In genomic region chrX:79854469-79854868, GRCh38 we compare ENCODE assay signal across 36 cellular contexts.
A peak's percentile ranks its signal among the peaks of the same experiment; 100 is the strongest.
DNase-seq lines count a peak whose midpoint lies in the region; ATAC-seq, FAIRE-seq and TF ChIP-seq lines count a peak whose summit lies in the region.
"Had no signal": no experiment of that assay in that cellular context is flagged by ENCODE, and none has a peak within 500 bp of the region (broad histone marks: within the 10 kb centered on the region; RNA-seq: fewer than 3 reads in every experiment).

No MANE protein-coding gene starts in this region.

- H3K4me2 ChIP-seq in HepG2 (ENCODE audit: low read depth, low read length) (no peak overlapping the region), A549 (no peak overlapping the region), astrocyte (ENCODE audit: low read length) (no peak overlapping the region), K562 (ENCODE audit: insufficient read depth, low read length) (no peak overlapping the region)
- H3K4me2 ChIP-seq: BLaER1; BLaER1 treated with 17β-estradiol and CSF1 and Interleukin-3, amounts not matched to agents 10 nM and 100 nM had no signal

- no peak for TF ChIP-seq EP300 in HepG2 (IDR thresholded peaks at IDR 0.05; ENCODE audit: low read depth in 2 of 2, low read length in 2 of 2)
- no peak for TF ChIP-seq EP300 in HepG2 (CRISPR knock-in tag; IDR thresholded peaks at IDR 0.05; ENCODE audit: borderline replicate concordance)
- no peak for TF ChIP-seq EP300 in A549 (IDR thresholded peaks at IDR 0.05)
- TF ChIP-seq EP300 in K562 (IDR thresholded peaks at IDR 0.05; ENCODE audit: low read length): no peak

- H3K9ac ChIP-seq in HepG2 (ENCODE audit: insufficient read depth, low read depth, low read length): no peak overlapping the region
- no peak overlapping the region for H3K9ac ChIP-seq in astrocyte (ENCODE audit: low read length)
- H3K9ac ChIP-seq in K562 (ENCODE audit: insufficient read depth in 1 of 2, low read depth in 2 of 2, low read length in 2 of 2): no peak overlapping the region
- H3K9ac ChIP-seq: BLaER1; BLaER1 treated with 17β-estradiol and CSF1 and Interleukin-3, amounts not matched to agents 10 nM and 100 nM had no signal

- H3K36me3 ChIP-seq in HepG2 (replicated peaks in 1 of 2; ENCODE audit: control insufficient read depth in 1 of 2, insufficient read depth in 2 of 2, low read length in 2 of 2) (no peaks in the 10 kb centered on the region), right lobe of liver (no peaks in the 10 kb centered on the region), astrocyte (ENCODE audit: insufficient read depth, low read length) (no peaks in the 10 kb centered on the region), K562 (ENCODE audit: control insufficient read depth, insufficient read depth, low read length) (no peaks in the 10 kb centered on the region)
- H3K36me3 ChIP-seq: BE2C; BLaER1; BLaER1 treated with 17β-estradiol and CSF1 and Interleukin-3, amounts not matched to agents 10 nM and 100 nM had no signal

- H3K27ac Mint-ChIP-seq in astrocyte (ENCODE audit: unreplicated experiment): no peak overlapping the region
- H3K27ac Mint-ChIP-seq in stimulated activated memory B cell treated with anti-CD40 and anti-IgM and Interleukin-4, amounts not matched to agents 10 μg/mL and 1 μg/mL and 100 μg/mL, for 72 hours: no peak overlapping the region
- H3K27ac Mint-ChIP-seq in activated naive CD4-positive, alpha-beta T cell treated with anti-CD3 and anti-CD28 coated beads, Interleukin-2, amount 50 U/mL, for 72 hours: no peak overlapping the region
- H3K27ac Mint-ChIP-seq: B cell; CD14-positive monocyte; CD4-positive, alpha-beta memory T cell; CD4-positive, alpha-beta T cell; CD4-positive, CD25-positive, alpha-beta regulatory T cell; CD8-positive, alpha-beta memory T cell; CD8-positive, alpha-beta T cell had no signal

- H3K4me3 ChIP-seq in HepG2 (replicated peaks in 1 of 3; ENCODE audit: insufficient read depth in 1 of 3, low read depth in 2 of 3, low read length in 3 of 3): no peak overlapping the region
- H3K4me3 ChIP-seq in right lobe of liver: no peak overlapping the region
- no peak overlapping the region for H3K4me3 ChIP-seq in A549
- no peak overlapping the region for H3K4me3 ChIP-seq in astrocyte (ENCODE audit: insufficient read depth, low read depth, low read length)
- H3K4me3 ChIP-seq in K562: no peak overlapping the region
- H3K4me3 ChIP-seq: BLaER1; BLaER1 treated with 17β-estradiol and CSF1 and Interleukin-3, amounts not matched to agents 10 nM and 100 nM had no signal

- TF ChIP-seq RAD21 in HepG2 (CRISPR knock-in tag; IDR thresholded peaks at IDR 0.05) (no peak), A549 (conservative IDR thresholded peaks at IDR 0.05 in 1 of 2, IDR thresholded peaks at IDR 0.05 in 1 of 2) (no peak), K562 (CRISPR knock-in tag; conservative IDR thresholded peaks at IDR 0.05 in 1 of 2, IDR thresholded peaks at IDR 0.05 in 1 of 2) (no peak)

- H3K4me1 Mint-ChIP-seq in astrocyte (ENCODE audit: low read depth, unreplicated experiment): no peaks in the 10 kb centered on the region
- no peaks in the 10 kb centered on the region for H3K4me1 Mint-ChIP-seq in stimulated activated memory B cell treated with anti-CD40 and anti-IgM and Interleukin-4, amounts not matched to agents 10 μg/mL and 1 μg/mL and 100 μg/mL, for 72 hours
- H3K4me1 Mint-ChIP-seq: B cell; CD14-positive monocyte; CD4-positive, alpha-beta memory T cell; CD4-positive, CD25-positive, alpha-beta regulatory T cell; CD8-positive, alpha-beta memory T cell had no signal

- H2AFZ ChIP-seq in HepG2 (ENCODE audit: low read length) (no peak overlapping the region), astrocyte (ENCODE audit: low read depth, low read length) (no peak overlapping the region), K562 (ENCODE audit: low read depth, low read length) (no peak overlapping the region)

- in situ Hi-C loops in HepG2 (cut with HindIII; ENCODE audit: extremely low pct_ligation_motif_present, low pct_unique_long_range_greater_than_20kb) (no loop called here), K562 (cut with MboI) (no loop called here)

- WGBS in HepG2 (ENCODE audit: low lambda C conversion rate): 0% methylated on average over 1 of the region's 1 CpG
- WGBS in right lobe of liver (ENCODE audit: insufficient coverage, low coverage, low lambda C conversion rate, missing lambda C conversion rate): 19% methylated on average over 1 of the region's 1 CpG
- WGBS in A549 (ENCODE audit: missing lambda C conversion rate): 0% methylated on average over 1 of the region's 1 CpG
- 0% methylated on average over 1 of the region's 1 CpG for WGBS in K562 (ENCODE audit: insufficient coverage, low coverage, missing lambda C conversion rate)

- intact Hi-C loops in HepG2 (cut with micrococcal nuclease; ENCODE audit: unreplicated experiment): no loop called here
- intact Hi-C loops in right lobe of liver (cut with DNase I): no loop called here
- intact Hi-C loops in K562 (cut with micrococcal nuclease): no loop called here

- no peaks in the 10 kb centered on the region for H3K36me3 Mint-ChIP-seq in astrocyte (ENCODE audit: low read depth, unreplicated experiment)
- H3K36me3 Mint-ChIP-seq in stimulated activated memory B cell treated with anti-CD40 and anti-IgM and Interleukin-4, amounts not matched to agents 10 μg/mL and 1 μg/mL and 100 μg/mL, for 72 hours: no peaks in the 10 kb centered on the region
- H3K36me3 Mint-ChIP-seq in activated naive CD4-positive, alpha-beta T cell treated with anti-CD3 and anti-CD28 coated beads, Interleukin-2, amount 50 U/mL, for 72 hours: no peaks in the 10 kb centered on the region
- H3K36me3 Mint-ChIP-seq: CD14-positive monocyte; CD4-positive, alpha-beta memory T cell; CD4-positive, CD25-positive, alpha-beta regulatory T cell; CD8-positive, alpha-beta memory T cell; CD8-positive, alpha-beta T cell had no signal

- no peak for DNase-seq in HepG2 (ENCODE audit: low spot score)
- no peak for DNase-seq in right lobe of liver
- DNase-seq in A549 (ENCODE audit: low read depth in 1 of 2, low spot score in 1 of 2): no peak
- no peak for DNase-seq in astrocyte (ENCODE audit: low read depth)
- no peak for DNase-seq in K562 (ENCODE audit: extremely low read depth in 1 of 4, low spot score in 3 of 4)
- no peak for DNase-seq in activated naive CD4-positive, alpha-beta T cell treated with anti-CD3 and anti-CD28 coated beads, Interleukin-2, amount 50 U/mL, for 72 hours (ENCODE audit: low spot score in 2 of 2)
- no peak for DNase-seq in H4 (ENCODE audit: low spot score)
- DNase-seq: 8988T; ACHN; AML-193; BE2C; C1 segment of cervical spinal cord; Caco-2; Calu3; CD4-positive, alpha-beta memory T cell; CD4-positive, alpha-beta T cell; CD4-positive, CD25-positive, alpha-beta regulatory T cell; CD8-positive, alpha-beta memory T cell; CD8-positive, alpha-beta T cell; COR-L47; DMS 273 treated with DMSO at 0.1 percent for 48 hours; DMS153; DMS53; DMS79; DMS79 treated with DMSO at 0.1 percent for 48 hours; DND-41; EL had no signal

- H3K27me3 Mint-ChIP-seq in astrocyte (ENCODE audit: low read depth, unreplicated experiment): no peaks in the 10 kb centered on the region
- no peaks in the 10 kb centered on the region for H3K27me3 Mint-ChIP-seq in stimulated activated memory B cell treated with anti-CD40 and anti-IgM and Interleukin-4, amounts not matched to agents 10 μg/mL and 1 μg/mL and 100 μg/mL, for 72 hours
- H3K27me3 Mint-ChIP-seq: B cell; CD4-positive, alpha-beta memory T cell; CD4-positive, alpha-beta T cell; CD4-positive, CD25-positive, alpha-beta regulatory T cell had no signal

- POLR2A ChIA-PET in HepG2 (lab: Yijun Ruan, JAX): no interaction called here
- POLR2A ChIA-PET in A549 (lab: Yijun Ruan, JAX): no interaction called here
- POLR2A ChIA-PET in K562 (lab: Yijun Ruan, JAX): no interaction called here

- H3K9me3 Mint-ChIP-seq in astrocyte (ENCODE audit: unreplicated experiment): no peaks in the 10 kb centered on the region
- no peaks in the 10 kb centered on the region for H3K9me3 Mint-ChIP-seq in stimulated activated memory B cell treated with anti-CD40 and anti-IgM and Interleukin-4, amounts not matched to agents 10 μg/mL and 1 μg/mL and 100 μg/mL, for 72 hours
- H3K9me3 Mint-ChIP-seq in activated naive CD4-positive, alpha-beta T cell treated with anti-CD3 and anti-CD28 coated beads, Interleukin-2, amount 50 U/mL, for 72 hours: no peaks in the 10 kb centered on the region
- H3K9me3 Mint-ChIP-seq: CD4-positive, alpha-beta T cell had no signal

- H3K4me1 ChIP-seq in HepG2 (ENCODE audit: insufficient read depth, low read length) (no peaks in the 10 kb centered on the region), right lobe of liver (no peaks in the 10 kb centered on the region), A549 (no peaks in the 10 kb centered on the region), astrocyte (ENCODE audit: insufficient read depth, low read length) (no peaks in the 10 kb centered on the region), K562 (replicated peaks in 1 of 2; ENCODE audit: control insufficient read depth in 2 of 2, insufficient read depth in 2 of 2, low read length in 2 of 2) (no peaks in the 10 kb centered on the region)
- H3K4me1 ChIP-seq: BE2C; BLaER1; BLaER1 treated with 17β-estradiol and CSF1 and Interleukin-3, amounts not matched to agents 10 nM and 100 nM; Caco-2 had no signal

- H3K9me1 ChIP-seq in K562 (ENCODE audit: control insufficient read depth, insufficient read depth, low read length): no peaks in the 10 kb centered on the region

- H4K20me1 ChIP-seq in HepG2 (ENCODE audit: insufficient read depth, low read length): no peaks in the 10 kb centered on the region
- H4K20me1 ChIP-seq in astrocyte (ENCODE audit: insufficient read depth, low read length): no peaks in the 10 kb centered on the region
- H4K20me1 ChIP-seq in K562 (replicated peaks; ENCODE audit: control insufficient read depth, insufficient read depth, low read length): no peaks in the 10 kb centered on the region
- H4K20me1 ChIP-seq: BLaER1; BLaER1 treated with 17β-estradiol and CSF1 and Interleukin-3, amounts not matched to agents 10 nM and 100 nM had no signal

- H3K27me3 ChIP-seq in HepG2 (ENCODE audit: control insufficient read depth in 1 of 2, insufficient read depth in 2 of 2, low read length in 2 of 2) (no peaks in the 10 kb centered on the region), right lobe of liver (no peaks in the 10 kb centered on the region), astrocyte (ENCODE audit: insufficient read depth, low read length) (no peaks in the 10 kb centered on the region), K562 (ENCODE audit: control insufficient read depth in 2 of 2, insufficient read depth in 2 of 2, low read length in 2 of 2) (no peaks in the 10 kb centered on the region)
- H3K27me3 ChIP-seq: BE2C had no signal

- ATAC-seq in HepG2 (no peak), right lobe of liver (no peak), A549 (no peak), K562 (no peak)
- ATAC-seq in stimulated activated memory B cell treated with anti-CD40 and anti-IgM and Interleukin-4, amounts not matched to agents 10 μg/mL and 1 μg/mL and 100 μg/mL, for 72 hours: no peak
- no peak for ATAC-seq in activated naive CD4-positive, alpha-beta T cell treated with anti-CD3 and anti-CD28 coated beads, Interleukin-2, amount 50 U/mL, for 72 hours
- ATAC-seq: CD8-positive, alpha-beta T cell had no signal

- FAIRE-seq in HepG2 (lab: Jason Lieb, UNC) (no peak), A549 (lab: Jason Lieb, UNC) (no peak), astrocyte (lab: Jason Lieb, UNC) (peak; percentile 83), K562 (lab: Jason Lieb, UNC) (no peak)
- FAIRE-seq: A204.1, D721Med had no signal

- TF ChIP-seq POLR2A in HepG2 (IDR thresholded peaks at IDR 0.05; ENCODE audit: insufficient read depth in 1 of 2, low read depth in 2 of 2, low read length in 2 of 2) (no peak), right lobe of liver (IDR thresholded peaks at IDR 0.05) (no peak), A549 (IDR thresholded peaks at IDR 0.05; ENCODE audit: low read length) (no peak), K562 (conservative IDR thresholded peaks at IDR 0.05) (no peak)

- H3K9me3 ChIP-seq in HepG2 (ENCODE audit: low read length): peaks cover 16% of the 10 kb centered on the region
- H3K9me3 ChIP-seq in right lobe of liver: no peaks in the 10 kb centered on the region
- H3K9me3 ChIP-seq in A549: no peaks in the 10 kb centered on the region
- no peaks in the 10 kb centered on the region for H3K9me3 ChIP-seq in astrocyte (ENCODE audit: insufficient read depth, low read depth, low read length)
- H3K9me3 ChIP-seq in K562 (replicated peaks; ENCODE audit: control insufficient read depth, insufficient read depth, low read depth, low read length): no peaks in the 10 kb centered on the region
- H3K9me3 ChIP-seq: BE2C, BLaER1, Caco-2 had no signal

- no peak for TF ChIP-seq CTCF in HepG2 (CRISPR knock-in tag; IDR thresholded peaks at IDR 0.05)
- TF ChIP-seq CTCF in right lobe of liver (IDR thresholded peaks at IDR 0.05): no peak
- no peak for TF ChIP-seq CTCF in A549 (IDR thresholded peaks at IDR 0.05)
- TF ChIP-seq CTCF in astrocyte (IDR thresholded peaks at IDR 0.05; ENCODE audit: insufficient read depth, low read depth, low read length): no peak
- TF ChIP-seq CTCF in K562 (IDR thresholded peaks at IDR 0.05 in 2 of 3, conservative IDR thresholded peaks at IDR 0.05 in 1 of 3; ENCODE audit: insufficient read depth in 2 of 3, low read depth in 1 of 3, low read length in 3 of 3): no peak

- CTCF ChIA-PET in HepG2 (lab: Yijun Ruan, JAX; ENCODE audit: low intra/inter-chr PET ratio, low total read pairs) (no interaction called here), A549 (lab: Yijun Ruan, JAX) (no interaction called here), K562 (lab: Yijun Ruan, JAX; ENCODE audit: low intra/inter-chr PET ratio) (no interaction called here)

- H3K79me2 ChIP-seq in HepG2 (ENCODE audit: insufficient read depth, low read length) (no peaks in the 10 kb centered on the region), astrocyte (ENCODE audit: insufficient read depth, low read length) (no peaks in the 10 kb centered on the region), K562 (ENCODE audit: control insufficient read depth, insufficient read depth, low read length) (no peaks in the 10 kb centered on the region)

- BruUV-seq in HepG2 (replicated peaks; lab: Mats Ljungman, UMichigan) (no TSS peak), K562 (replicated peaks; lab: Mats Ljungman, UMichigan) (no TSS peak)

- no peak overlapping the region for H3K4me3 Mint-ChIP-seq in astrocyte (ENCODE audit: unreplicated experiment)
- H3K4me3 Mint-ChIP-seq in stimulated activated memory B cell treated with anti-CD40 and anti-IgM and Interleukin-4, amounts not matched to agents 10 μg/mL and 1 μg/mL and 100 μg/mL, for 72 hours: no peak overlapping the region
- H3K4me3 Mint-ChIP-seq: B cell; CD14-positive monocyte; CD4-positive, alpha-beta memory T cell; CD4-positive, alpha-beta T cell; CD4-positive, CD25-positive, alpha-beta regulatory T cell; CD8-positive, alpha-beta memory T cell; CD8-positive, alpha-beta T cell had no signal

- H3K27ac ChIP-seq in HepG2 (ENCODE audit: extremely low read length, insufficient read depth, low read length) (no peak overlapping the region), right lobe of liver (no peak overlapping the region), A549 (no peak overlapping the region), astrocyte (ENCODE audit: low read depth, low read length) (no peak overlapping the region), K562 (ENCODE audit: extremely low read depth, low read depth, low read length) (no peak overlapping the region)
- H3K27ac ChIP-seq: 22Rv1; BLaER1; BLaER1 treated with 17β-estradiol and CSF1 and Interleukin-3, amounts not matched to agents 10 nM and 100 nM; C4-2B had no signal

Comparison
In these comparisons a context has a peak if more than half of its experiments do, and no peak if none do; other contexts are left out.
1. Of the 241 proteins assayed by ChIP-seq in both HepG2 and K562: peak only in HepG2: none; only in K562: TFE3; in both: RAD51; in neither: 238; mixed calls (peak in some experiments, not most) for 1.